ENCODE assay signal across 8 cellular contexts in genomic region chr4:38663801-38664703, GRCh38. TPM values are rescaled to one million over a fixed set of nuclear protein-coding genes. Genes with fewer than 3 reads are reported as not detected.
DNase-seq lines count a peak whose midpoint lies in the region; ATAC-seq and TF ChIP-seq lines count a peak whose summit lies in the region.

TSS of gene KLF3 (plus strand) at chr4:38664199. CDS start at chr4:38680626, 16,427 bp downstream.

- no peaks in the 10 kb centered on the region for H3K36me3 ChIP-seq in Peyer's patch
- no peaks in the 10 kb centered on the region for H3K36me3 ChIP-seq in esophagus muscularis mucosa
- peaks cover 0 to 5% of the 10 kb centered on the region in 2 donors for H3K36me3 ChIP-seq in muscle layer of duodenum (ENCODE audit: control insufficient read depth in 1 of 2, insufficient read depth in 2 of 2, low read length in 2 of 2)

- H3K4me3 Mint-ChIP-seq in activated T-cell treated with anti-CD3 and anti-CD28 coated beads, Interleukin-2, amount 50 U/mL, for 72 hours = peak within 1 kb of the TSS; percentile 80 to 83

- H3K9me3 Mint-ChIP-seq in activated T-cell treated with anti-CD3 and anti-CD28 coated beads, Interleukin-2, amount 50 U/mL, for 72 hours = peaks cover 0 to 2% of the 10 kb centered on the region in 2 donors

- peaks cover 0 to 3% of the 10 kb centered on the region in 2 donors for H3K36me3 Mint-ChIP-seq in activated T-cell treated with anti-CD3 and anti-CD28 coated beads, Interleukin-2, amount 50 U/mL, for 72 hours (ENCODE audit: insufficient read depth in 2 of 2)

- H3K4me3 ChIP-seq in Peyer's patch (peak within 1 kb of the TSS; percentile 69 to 96 (median 84)), esophagus muscularis mucosa (peak within 1 kb of the TSS; percentile 94 to 99 (median 96)), muscle layer of duodenum (ENCODE audit: low read depth in 1 of 2, low read length in 2 of 2) (peak within 1 kb of the TSS; percentile 82 to 89)

- TF ChIP-seq CTCF in Peyer's patch (IDR thresholded peaks at IDR 0.05) = no peak
- TF ChIP-seq CTCF in esophagus muscularis mucosa (IDR thresholded peaks at IDR 0.05) = no peak

- H3K9me3 ChIP-seq in Peyer's patch (no peaks in the 10 kb centered on the region), esophagus muscularis mucosa (peaks cover 0 to 4% (median 0%) of the 10 kb centered on the region in 4 donors), muscle layer of duodenum (ENCODE audit: control insufficient read depth in 1 of 2, low read length in 2 of 2) (no peaks in the 10 kb centered on the region)

- H3K27ac ChIP-seq in Peyer's patch (peak within 1 kb of the TSS; percentile 97 to 100 (median 98)), esophagus muscularis mucosa (replicated peaks in 1 of 4) (peak within 1 kb of the TSS; percentile 99 to 100 (median 100)), muscle layer of duodenum (ENCODE audit: low read length) (peak within 1 kb of the TSS; percentile 99)

- H3K27me3 Mint-ChIP-seq in activated T-cell treated with anti-CD3 and anti-CD28 coated beads, Interleukin-2, amount 50 U/mL, for 72 hours (ENCODE audit: low read depth) = no peaks in the 10 kb centered on the region

- no peaks in the 10 kb centered on the region for H3K27me3 ChIP-seq in Peyer's patch
- no peaks in the 10 kb centered on the region for H3K27me3 ChIP-seq in esophagus muscularis mucosa
- no peaks in the 10 kb centered on the region for H3K27me3 ChIP-seq in muscle layer of duodenum (ENCODE audit: low read depth, low read length)

- H3K4me1 Mint-ChIP-seq in activated T-cell treated with anti-CD3 and anti-CD28 coated beads, Interleukin-2, amount 50 U/mL, for 72 hours (ENCODE audit: low read depth) = peaks cover 55% of the 10 kb centered on the region

- peaks cover 0 to 12% (median under 1%) of the 10 kb centered on the region in 4 donors for H3K4me1 ChIP-seq in Peyer's patch
- H3K4me1 ChIP-seq in esophagus muscularis mucosa = peaks cover 41 to 54% (median 49%) of the 10 kb centered on the region in 4 donors
- peaks cover 8 to 15% of the 10 kb centered on the region in 2 donors for H3K4me1 ChIP-seq in muscle layer of duodenum (ENCODE audit: control insufficient read depth in 1 of 2, insufficient read depth in 2 of 2, low read length in 2 of 2)

- intact Hi-C loops in esophagus muscularis mucosa (cut with DNase I) = loop anchor here (5.0 kb wide), 1 partner anchor 72 kb away; no protein-coding TSS in a partner anchor

- TF ChIP-seq POLR2A in Peyer's patch (IDR thresholded peaks at IDR 0.05) (peak; percentile 93 to 98), esophagus muscularis mucosa (IDR thresholded peaks at IDR 0.05; ENCODE audit: low read depth) (peak; percentile 86)

- peak; percentile 87 for DNase-seq in Caki2 (ENCODE audit: low read depth)
- peak; percentile 83 for DNase-seq in HuH-7.5 (ENCODE audit: low spot score)
- peak; percentile 92 to 99 (median 97) for DNase-seq in Peyer's patch
- peak; percentile 83 to 86 for DNase-seq in activated T-cell treated with anti-CD3 and anti-CD28 coated beads, Interleukin-2, amount 50 U/mL, for 72 hours
- peak; percentile 98 for DNase-seq in esophagus muscularis mucosa (ENCODE audit: extremely low spot score)
- peak; percentile 73 for DNase-seq in stimulated activated CD8-positive, alpha-beta memory T cell treated with anti-CD3 and anti-CD28 coated beads, Interleukin-7, amount 100 ng/mL, for 24 hours (ENCODE audit: low read depth)

- peak; percentile 70 for ATAC-seq in GM21526 (IDR thresholded peaks at IDR 0.05; ENCODE audit: low FRiP score, unreplicated experiment)
- ATAC-seq in activated T-cell treated with anti-CD3 and anti-CD28 coated beads, Interleukin-2, amount 50 U/mL, for 72 hours (replicated peaks in 1 of 2) = peak; percentile 82

- peak within 1 kb of the TSS; percentile 90 for H3K27ac Mint-ChIP-seq in activated T-cell treated with anti-CD3 and anti-CD28 coated beads, Interleukin-2, amount 50 U/mL, for 72 hours

- no peak for TF ChIP-seq EP300 in esophagus muscularis mucosa (IDR thresholded peaks at IDR 0.05)

- WGBS in esophagus muscularis mucosa = 0% methylated on average over 5 of the region's 110 CpGs

- in situ Hi-C loops in Caki2 (cut with HindIII; ENCODE audit: low pct_unique_long_range_greater_than_20kb, low sequenced_read_pairs) = loop anchor here (10.0 kb wide), 2 partner anchors 79 to 349 kb away; no protein-coding TSS in a partner anchor

RNA-seq across cellular contexts. Expression of gene KLF3, which starts in this region (rescaled TPM):
- 5.7 and 6.6 TPM in 2 replicates for total RNA-seq in Caki2 (2014; rRNA removed; shearing (Covaris generic); ENCODE audit: low replicate concordance)
- total RNA-seq in Peyer's patch = 100 to 1,000 TPM in 2 of 4 donors, 10 to 100 TPM in 2; 36.3 to 128 (median 103) TPM
- 1 to 10 TPM; 7.4 to 9.6 TPM for total RNA-seq in activated T-cell treated with anti-CD3 and anti-CD28 coated beads, Interleukin-2, amount 50 U/mL, for 72 hours
- total RNA-seq in esophagus muscularis mucosa = 10 to 100 TPM; 30.8 to 50.4 (median 40.4) TPM

Comparison
In these comparisons a context has a peak if more than half of its experiments do, and no peak if none do; other contexts are left out.
1. Peak in every context shown above with its lines: DNase-seq, ATAC-seq, H3K4me3 ChIP-seq and H3K27ac ChIP-seq.